In the genomic region with DNA sequence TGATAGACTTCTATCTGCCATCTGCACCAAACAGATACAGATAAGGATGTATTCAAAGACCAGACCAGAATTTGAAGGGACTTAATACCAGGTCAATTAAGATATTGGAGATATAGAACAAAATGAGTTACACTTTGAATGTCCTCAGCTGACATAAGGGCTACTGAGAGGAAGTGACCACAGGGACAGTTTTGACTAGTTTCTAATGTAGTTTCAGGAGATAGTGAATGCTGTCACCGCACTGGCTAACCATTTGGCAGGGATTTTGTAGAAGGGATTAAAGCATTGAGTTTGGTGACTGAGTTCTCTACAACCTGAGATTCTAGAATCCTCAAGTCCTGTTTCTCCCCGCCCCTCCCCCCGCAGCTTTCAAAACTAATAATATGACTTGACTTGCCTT, we compare ENCODE assay signal across 18 cellular contexts. TPM values are rescaled to one million over a fixed set of nuclear protein-coding genes. Genes with fewer than 3 reads are reported as not detected.
DNase-seq lines count a peak whose midpoint lies in the region; ATAC-seq and TF ChIP-seq lines count a peak whose summit lies in the region.
"Had no signal": no experiment of that assay in that cellular context is flagged by ENCODE, and none has a peak within 500 bp of the region (broad histone marks: within the 10 kb centered on the region; RNA-seq: fewer than 3 reads in every experiment).

No MANE protein-coding gene starts in this region.

- H3K9me2 ChIP-seq in MM.1S (replicated peaks; ENCODE audit: insufficient read depth, low read length), result no peaks in the 10 kb centered on the region

- H3K4me2 ChIP-seq in MM.1S (ENCODE audit: low read depth, low read length), result peak overlapping the region; percentile 21; the same call in 1 of the 2 replicates

- no peak overlapping the region for H3K4me3 Mint-ChIP-seq in CD8-positive, alpha-beta memory T cell
- no peak overlapping the region for H3K4me3 Mint-ChIP-seq in memory B cell
- H3K4me3 Mint-ChIP-seq: nephron had no signal

- H3K9ac ChIP-seq in MM.1S (ENCODE audit: low read length), result no peak overlapping the region

- intact Hi-C loops in testis (cut with DNase I; ENCODE audit: low total_unique reads), result no loop called here

- no peak overlapping the region for H3K27ac ChIP-seq in CD8-positive, alpha-beta memory T cell (ENCODE audit: low read depth, low read length)
- H3K27ac ChIP-seq in MM.1S (ENCODE audit: low read length) (peak overlapping the region; percentile 49; the same call in 1 of the 2 replicates), testis (no peak overlapping the region)

- H3K79me2 ChIP-seq in MM.1S (ENCODE audit: low read length), result peaks cover 58% of the 10 kb centered on the region

- CTCF ChIA-PET in CD8-positive, alpha-beta memory T cell (lab: Charles Lee), result no interaction called here

- H3K27ac Mint-ChIP-seq in CD8-positive, alpha-beta memory T cell, result peak overlapping the region in 7 of 8 donors; percentile 39 to 76 (median 59)
- H3K27ac Mint-ChIP-seq in memory B cell, result peak overlapping the region; percentile 74

- WGBS in testis, 2 donors, result 93 to 94% methylated on average over 3 of the region's 3 CpGs

- peaks cover 9 to 92% (median 25%) of the 10 kb centered on the region in 3 donors for H3K36me3 Mint-ChIP-seq in CD8-positive, alpha-beta memory T cell
- peaks cover 23% of the 10 kb centered on the region for H3K36me3 Mint-ChIP-seq in memory B cell

- H3K27me3 ChIP-seq in CD8-positive, alpha-beta memory T cell (ENCODE audit: insufficient read depth, low read length, poor library complexity, severe bottlenecking), result no peaks in the 10 kb centered on the region
- H3K27me3 ChIP-seq in MM.1S (replicated peaks; ENCODE audit: insufficient read depth, low read length), result no peaks in the 10 kb centered on the region
- no peaks in the 10 kb centered on the region for H3K27me3 ChIP-seq in testis
- H3K27me3 ChIP-seq: BE2C, body of pancreas had no signal

- H3K4me1 ChIP-seq in CD8-positive, alpha-beta memory T cell (ENCODE audit: insufficient read depth, low read length), result no peaks in the 10 kb centered on the region
- H3K4me1 ChIP-seq in MM.1S (ENCODE audit: low read length), result peaks cover 27% of the 10 kb centered on the region
- H3K4me1 ChIP-seq in testis, result no peaks in the 10 kb centered on the region
- H3K4me1 ChIP-seq: BE2C had no signal

- no peak overlapping the region for H2AFZ ChIP-seq in MM.1S (ENCODE audit: low read length)

- TF ChIP-seq POLR2A in testis (IDR thresholded peaks at IDR 0.05), result no peak

- peaks cover 25 to 39% (median 37%) of the 10 kb centered on the region in 3 donors for H3K4me1 Mint-ChIP-seq in CD8-positive, alpha-beta memory T cell
- no peaks in the 10 kb centered on the region for H3K4me1 Mint-ChIP-seq in memory B cell
- H3K4me1 Mint-ChIP-seq: nephron had no signal

- DNase-seq in CD8-positive, alpha-beta memory T cell, result no peak
- DNase-seq in MM.1S, result peak; percentile 62
- no peak for DNase-seq in memory B cell (ENCODE audit: low spot score in 2 of 2)
- no peak for DNase-seq in testis
- no peak for DNase-seq in amniotic stem cell (lab: John Stamatoyannopoulos, UW)
- DNase-seq in SIG-M5 treated with dmso at 0.1 percent for 504 hours (lab: John Stamatoyannopoulos, UW; ENCODE audit: unreplicated experiment), result no peak
- DNase-seq: BE2C, body of pancreas, glutamatergic neuron, HCEC 1CT, left cardiac atrium, NCI-H1694 treated with DMSO at 0.1 percent for 48 hours, NCI-H748 treated with DMSO at 0.1 percent for 48 hours, SHP77, substantia nigra had no signal

- H3K4me3 ChIP-seq in CD8-positive, alpha-beta memory T cell (ENCODE audit: low read length), result no peak overlapping the region
- H3K4me3 ChIP-seq in MM.1S (ENCODE audit: low read length), result no peak overlapping the region
- no peak overlapping the region for H3K4me3 ChIP-seq in testis
- H3K4me3 ChIP-seq: body of pancreas had no signal

- POLR2A ChIA-PET in CD8-positive, alpha-beta memory T cell (lab: Charles Lee), result no interaction called here

- no peak for TF ChIP-seq CTCF in MM.1S (IDR thresholded peaks at IDR 0.05; ENCODE audit: low read length)
- no peak for TF ChIP-seq CTCF in testis (IDR thresholded peaks at IDR 0.05)

- H3K36me3 ChIP-seq in CD8-positive, alpha-beta memory T cell (ENCODE audit: insufficient read depth, low read length), result peaks cover 69% of the 10 kb centered on the region
- H3K36me3 ChIP-seq in MM.1S (replicated peaks; ENCODE audit: insufficient read depth, low read length) (peaks cover 45% of the 10 kb centered on the region), testis (ENCODE audit: low read depth, missing control alignments) (no peaks in the 10 kb centered on the region)

- peaks cover 7% of the 10 kb centered on the region; the same call in 1 of the 2 replicates for H4K20me1 ChIP-seq in MM.1S (ENCODE audit: insufficient read depth, low read length)

- H3K27me3 Mint-ChIP-seq in CD8-positive, alpha-beta memory T cell, result no peaks in the 10 kb centered on the region
- no peaks in the 10 kb centered on the region for H3K27me3 Mint-ChIP-seq in memory B cell

- H3F3A ChIP-seq in MM.1S (ENCODE audit: insufficient read depth, low read length), result peaks cover 19% of the 10 kb centered on the region

- ATAC-seq in GM21423 (IDR thresholded peaks at IDR 0.05; ENCODE audit: unreplicated experiment) (peak; percentile 49), memory B cell (ENCODE audit: low read depth) (no peak), GM18873 (IDR thresholded peaks at IDR 0.05; ENCODE audit: low FRiP score, unreplicated experiment) (no peak)
- ATAC-seq: body of pancreas, left cardiac atrium had no signal

- H3K9me3 Mint-ChIP-seq in CD8-positive, alpha-beta memory T cell, result no peaks in the 10 kb centered on the region
- no peaks in the 10 kb centered on the region for H3K9me3 Mint-ChIP-seq in memory B cell
- H3K9me3 Mint-ChIP-seq: nephron had no signal

- no peaks in the 10 kb centered on the region for H3K9me3 ChIP-seq in CD8-positive, alpha-beta memory T cell (ENCODE audit: low read length)
- H3K9me3 ChIP-seq in MM.1S (replicated peaks; ENCODE audit: insufficient read depth, low read length) (no peaks in the 10 kb centered on the region), testis (no peaks in the 10 kb centered on the region)
- H3K9me3 ChIP-seq: body of pancreas had no signal

RNA-seq across cellular contexts. Expression of a gene that starts 22.7 kb away (rescaled TPM):
- 10 to 100 TPM; 51.4 to 57.5 TPM for total RNA-seq in CD8-positive, alpha-beta memory T cell
- polyA plus RNA-seq in CD8-positive, alpha-beta memory T cell, result 62.2 TPM
- 100 to 1,000 TPM; 105 to 167 TPM for total RNA-seq in testis
- 142 TPM for polyA plus RNA-seq in testis (ENCODE audit: insufficient read depth, low read depth, low replicate concordance)
